Comparison of ENCODE assay signal across 2 cellular contexts in genomic region chr6:13349811-13350506, GRCh38.
TF ChIP-seq lines count a peak whose summit lies in the region.

No MANE protein-coding gene starts in this region.

TF ChIP-seq in HepG2, 621 proteins besides CTCF, POLR2A, EP300 and RAD21:
- peak; percentile 82 for TF ChIP-seq CEBPB (IDR thresholded peaks at IDR 0.05; ENCODE audit: borderline replicate concordance, low read depth, low read length)
- TF ChIP-seq MAFK (conservative IDR thresholded peaks at IDR 0.05 in 1 of 2, IDR thresholded peaks at IDR 0.05 in 1 of 2; ENCODE audit: low read length in 2 of 2) = peak; percentile 13 to 58; a peak in 2 of 4 replicates
- no peak for TF ChIP-seq ZNF20 (CRISPR knock-in tag; IDR thresholded peaks at IDR 0.05)
- TF ChIP-seq MAFF (IDR thresholded peaks at IDR 0.05; ENCODE audit: low read depth, low read length) = peak; percentile 16; the same call in 1 of the 2 replicates

TF ChIP-seq in H1, 55 proteins besides CTCF, POLR2A, EP300 and RAD21:
- TF ChIP-seq ATF3 (IDR thresholded peaks at IDR 0.05; ENCODE audit: insufficient read depth, low read depth, low read length) (no peak), SIX5 (IDR thresholded peaks at IDR 0.05; ENCODE audit: low read depth, low read length) (no peak), RXRA (IDR thresholded peaks at IDR 0.05; ENCODE audit: insufficient read depth, low read depth, low read length) (no peak), KDM5A (IDR thresholded peaks at IDR 0.05; ENCODE audit: low read length) (no peak), CHD2 (IDR thresholded peaks at IDR 0.05; ENCODE audit: low read length) (no peak), BRCA1 (IDR thresholded peaks at IDR 0.05; ENCODE audit: low read depth, low read length) (no peak), USF2 (IDR thresholded peaks at IDR 0.05; ENCODE audit: low read length) (no peak), PHF8 (conservative IDR thresholded peaks at IDR 0.05; ENCODE audit: low read depth, low read length) (no peak)
